In the genomic region with DNA sequence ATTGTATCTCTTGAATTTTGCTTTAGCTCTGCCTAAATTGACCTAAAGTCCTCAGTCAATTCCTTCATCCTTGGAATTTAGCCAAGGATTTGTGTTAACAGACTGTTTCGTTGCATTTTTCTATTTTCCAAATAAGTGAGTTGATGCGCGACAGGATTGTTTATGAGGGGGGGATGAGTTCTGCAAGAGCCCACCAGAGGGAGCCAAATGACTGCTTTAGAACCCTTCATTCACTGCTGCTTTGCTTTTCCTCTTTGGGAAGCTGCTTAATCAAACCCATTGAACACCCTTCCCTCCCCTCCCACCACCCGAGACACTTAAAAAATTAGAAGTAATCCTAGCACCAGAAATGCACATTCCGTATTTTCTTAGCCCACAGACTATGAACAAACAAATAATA, we compare ENCODE assay signal across 9 cellular contexts. TPM values are rescaled to one million over a fixed set of nuclear protein-coding genes. Genes with fewer than 3 reads are reported as not detected.
DNase-seq lines count a peak whose midpoint lies in the region; ATAC-seq, FAIRE-seq and TF ChIP-seq lines count a peak whose summit lies in the region.
"Had no signal": no experiment of that assay in that cellular context is flagged by ENCODE, and none has a peak within 500 bp of the region (broad histone marks: within the 10 kb centered on the region; RNA-seq: fewer than 3 reads in every experiment).

No MANE protein-coding gene starts in this region.

- peak; percentile 89 for TF ChIP-seq CTCF in BJ (IDR thresholded peaks at IDR 0.05; ENCODE audit: insufficient read depth, low read depth, low read length)

- ATAC-seq in HG03175 (IDR thresholded peaks at IDR 0.05; ENCODE audit: unreplicated experiment): peak; percentile 73

- H3K27ac Mint-ChIP-seq in activated T-helper 2 cell treated with anti-CD3 and anti-CD28 coated beads, Interferon-gamma antibody, Interleukin-2, Interleukin-4, amounts not matched to agents 10 μg/mL and 5 μg/mL and 100 μg/mL, durations not matched to agents 14 hours and 24 hours and 36 hours: no peak overlapping the region

- H3K27me3 ChIP-seq in BJ (ENCODE audit: control insufficient read depth, insufficient read depth, low read length): peaks cover 2% of the 10 kb centered on the region; the same call in 1 of the 2 replicates
- H3K27me3 ChIP-seq: SJSA1 had no signal

- intact Hi-C loops in activated T-helper 2 cell treated with anti-CD3 and anti-CD28 coated beads, Interferon-gamma antibody, Interleukin-2, Interleukin-4, amounts not matched to agents 10 μg/mL and 5 μg/mL and 100 μg/mL, durations not matched to agents 14 hours and 24 hours and 36 hours (cut with micrococcal nuclease): loop anchor here (1.0 to 5.0 kb wide), 2 partner anchors 135 to 544 kb away; no protein-coding TSS in a partner anchor

- FAIRE-seq in GM18507 (lab: Jason Lieb, UNC): peak; percentile 77

- DNase-seq in BJ (ENCODE audit: low read depth) (no peak), GM18507 (ENCODE audit: extremely low spot score, insufficient read length, low read depth) (peak; percentile 43), NCI-H510A (lab: John Stamatoyannopoulos, UW) (peak; percentile 16), activated T-cell treated with anti-CD3 and anti-CD28 coated beads for 48 hours (ENCODE audit: low read depth) (peak; percentile 30), foreskin melanocyte (peak; percentile 42), occipital lobe (lab: John Stamatoyannopoulos, UW) (peak; percentile 21)
- no peak for DNase-seq in activated T-helper 2 cell treated with anti-CD3 and anti-CD28 coated beads, Interferon-gamma antibody, Interleukin-2, Interleukin-4, amounts not matched to agents 10 μg/mL and 5 μg/mL and 100 μg/mL, durations not matched to agents 14 hours and 24 hours and 36 hours (ENCODE audit: low spot score)

- H3K4me1 Mint-ChIP-seq in activated T-helper 2 cell treated with anti-CD3 and anti-CD28 coated beads, Interferon-gamma antibody, Interleukin-2, Interleukin-4, amounts not matched to agents 10 μg/mL and 5 μg/mL and 100 μg/mL, durations not matched to agents 14 hours and 24 hours and 36 hours (ENCODE audit: low read depth): peaks cover 10% of the 10 kb centered on the region

- peaks cover 7% of the 10 kb centered on the region for H3K27me3 Mint-ChIP-seq in activated T-helper 2 cell treated with anti-CD3 and anti-CD28 coated beads, Interferon-gamma antibody, Interleukin-2, Interleukin-4, amounts not matched to agents 10 μg/mL and 5 μg/mL and 100 μg/mL, durations not matched to agents 14 hours and 24 hours and 36 hours (ENCODE audit: low read depth)

- no peaks in the 10 kb centered on the region for H3K36me3 ChIP-seq in BJ (ENCODE audit: control insufficient read depth, insufficient read depth, low read length)
- H3K36me3 ChIP-seq: SJSA1 had no signal

- no peak overlapping the region for H3K4me3 ChIP-seq in BJ (ENCODE audit: low read depth, low read length)
- H3K4me3 ChIP-seq: SJSA1 had no signal

- POLR2A ChIA-PET in BJ (lab: Charles Lee): no interaction called here

- H3K9me3 Mint-ChIP-seq in activated T-helper 2 cell treated with anti-CD3 and anti-CD28 coated beads, Interferon-gamma antibody, Interleukin-2, Interleukin-4, amounts not matched to agents 10 μg/mL and 5 μg/mL and 100 μg/mL, durations not matched to agents 14 hours and 24 hours and 36 hours: no peaks in the 10 kb centered on the region

- no peak overlapping the region for H3K4me3 Mint-ChIP-seq in activated T-helper 2 cell treated with anti-CD3 and anti-CD28 coated beads, Interferon-gamma antibody, Interleukin-2, Interleukin-4, amounts not matched to agents 10 μg/mL and 5 μg/mL and 100 μg/mL, durations not matched to agents 14 hours and 24 hours and 36 hours (ENCODE audit: low read depth)

- CTCF ChIA-PET in BJ (lab: Yijun Ruan, JAX): interaction anchor here (0.6 to 3.7 kb wide), 28 partner anchors 10 to 1401 kb away, joined by 3 to 32 read pairs (median 4); no protein-coding TSS in a partner anchor

- H3K36me3 Mint-ChIP-seq in activated T-helper 2 cell treated with anti-CD3 and anti-CD28 coated beads, Interferon-gamma antibody, Interleukin-2, Interleukin-4, amounts not matched to agents 10 μg/mL and 5 μg/mL and 100 μg/mL, durations not matched to agents 14 hours and 24 hours and 36 hours (ENCODE audit: low read depth): no peaks in the 10 kb centered on the region

RNA-seq across cellular contexts. Expression of gene PTF1A, which starts 33.7 kb away (rescaled TPM):
- not detected in 2 replicates for polyA plus RNA-seq in BJ (2011; rRNA removed)
- not detected in 2 replicates for polyA minus RNA-seq in BJ (2011; rRNA and poly(A)+ RNA removed)
- total RNA-seq in occipital lobe: not detected
- not detected in 2 replicates for total RNA-seq in activated T-helper 2 cell treated with anti-CD3 and anti-CD28 coated beads, Interferon-gamma antibody, Interleukin-2, Interleukin-4, amounts not matched to agents 10 μg/mL and 5 μg/mL and 100 μg/mL, durations not matched to agents 14 hours and 24 hours and 36 hours
- total RNA-seq: SJSA1 had no signal

Comparison
In these comparisons a context has a peak if more than half of its experiments do, and no peak if none do; other contexts are left out.
1. DNase-seq: peak in GM18507 (single experiment), NCI-H510A (single experiment), activated T-cell treated with anti-CD3 and anti-CD28 coated beads for 48 hours (single experiment), foreskin melanocyte (single experiment) and occipital lobe (single experiment); none in BJ (single experiment) and activated T-helper 2 cell treated with anti-CD3 and anti-CD28 coated beads, Interferon-gamma antibody, Interleukin-2, Interleukin-4, amounts not matched to agents 10 μg/mL and 5 μg/mL and 100 μg/mL, durations not matched to agents 14 hours and 24 hours and 36 hours (single experiment).